Comparison of ENCODE assay signal across 8 cellular contexts in the genomic region with DNA sequence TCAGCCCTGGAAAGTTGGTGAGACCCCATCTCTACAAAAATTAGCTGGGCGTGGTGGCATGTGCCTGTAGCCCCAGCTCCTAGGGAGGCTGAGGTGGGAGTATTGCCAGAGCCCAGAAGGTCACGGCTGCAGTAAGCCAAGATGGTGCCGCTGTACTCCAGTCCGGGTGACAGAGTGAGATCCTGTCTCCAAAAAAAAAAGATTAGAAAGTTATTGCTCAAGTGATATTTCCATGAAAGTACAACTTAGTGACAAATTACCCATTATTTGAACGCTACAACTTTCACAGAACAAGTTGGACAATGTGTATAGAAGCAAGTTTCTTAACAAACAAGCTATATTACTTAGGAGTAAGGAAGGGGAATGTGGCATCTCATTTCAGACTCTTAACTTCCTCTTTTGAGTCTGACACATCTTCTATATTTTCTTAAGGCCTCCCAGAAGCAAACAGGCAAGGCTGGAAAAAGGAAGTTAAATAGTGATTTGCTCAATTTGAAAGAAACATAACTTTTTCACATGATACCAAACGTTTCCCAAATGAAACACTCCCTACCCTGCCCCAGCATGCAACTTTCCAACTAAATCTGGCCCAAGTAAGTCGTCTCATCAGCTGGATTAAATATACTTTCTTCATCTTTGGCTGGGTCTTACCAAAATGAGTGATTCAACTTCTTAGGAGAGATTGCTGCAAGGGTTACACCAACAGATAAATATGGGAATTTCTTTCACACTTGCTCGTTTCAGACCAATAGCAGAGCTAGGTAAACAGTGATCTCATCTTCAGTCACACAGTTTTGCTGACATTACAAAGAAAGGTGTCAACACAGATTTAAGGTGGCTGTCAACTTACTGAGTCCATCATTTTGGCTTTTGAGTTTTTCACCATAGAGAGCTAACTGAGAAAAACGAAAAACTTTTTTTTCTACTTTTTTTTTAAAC.
DNase-seq lines count a peak whose midpoint lies in the region; ATAC-seq lines count a peak whose summit lies in the region.

No MANE protein-coding gene starts in this region.

- H3K79me2 ChIP-seq in Karpas-422 (ENCODE audit: low read length): no peaks in the 10 kb centered on the region

- H3K27me3 ChIP-seq in Karpas-422 (ENCODE audit: low read length) (no peaks in the 10 kb centered on the region), thymus (ENCODE audit: control insufficient read depth, insufficient read depth) (no peaks in the 10 kb centered on the region)

- H2AFZ ChIP-seq in Karpas-422 (ENCODE audit: low read length): peak overlapping the region; percentile 40; the same call in 1 of the 2 replicates

- peak overlapping the region; percentile 38 for H3K4me2 ChIP-seq in Karpas-422 (ENCODE audit: low read depth, low read length, poor library complexity, severe bottlenecking)

- H3K27ac ChIP-seq in Karpas-422 (ENCODE audit: low read length) (no peak overlapping the region), angular gyrus (ENCODE audit: low read depth, low read length) (peak overlapping the region; percentile 53), thymus (ENCODE audit: low read depth) (peak overlapping the region; percentile 74)

- H3K36me3 Mint-ChIP-seq in T-helper 1 cell treated with Interleukin-12 subunit alpha and Interleukin-12 subunit beta and Interleukin-4 antibody, amounts not matched to agents 30 μg/mL and 1 μg/mL, for 36 hours (ENCODE audit: low read depth): peaks cover 4% of the 10 kb centered on the region

- H3K27me3 Mint-ChIP-seq in T-helper 1 cell treated with Interleukin-12 subunit alpha and Interleukin-12 subunit beta and Interleukin-4 antibody, amounts not matched to agents 30 μg/mL and 1 μg/mL, for 36 hours (ENCODE audit: low read depth): no peaks in the 10 kb centered on the region

- DNase-seq in T-helper 1 cell (no peak), Karpas-422 (peak; percentile 64), kidney glomerular epithelial cell (lab: John Stamatoyannopoulos, UW) (peak; percentile 97), NK-92 (lab: John Stamatoyannopoulos, UW; ENCODE audit: unreplicated experiment) (no peak)

- ATAC-seq in HG02981 (IDR thresholded peaks at IDR 0.05; ENCODE audit: unreplicated experiment): no peak

- no peak overlapping the region for H3K4me3 ChIP-seq in Karpas-422 (ENCODE audit: low read length)
- no peak overlapping the region for H3K4me3 ChIP-seq in thymus (ENCODE audit: low read length)

- H3K9ac ChIP-seq in Karpas-422 (ENCODE audit: low read length): no peak overlapping the region

- peaks cover 11% of the 10 kb centered on the region for H3K4me1 ChIP-seq in Karpas-422 (ENCODE audit: low read length)
- H3K4me1 ChIP-seq in thymus (ENCODE audit: control insufficient read depth, insufficient read depth, low read length): peaks cover 3% of the 10 kb centered on the region

- H3K4me1 Mint-ChIP-seq in T-helper 1 cell treated with Interleukin-12 subunit alpha and Interleukin-12 subunit beta and Interleukin-4 antibody, amounts not matched to agents 30 μg/mL and 1 μg/mL, for 36 hours (ENCODE audit: low read depth): peaks cover 30% of the 10 kb centered on the region

- H3K36me3 ChIP-seq in Karpas-422 (ENCODE audit: insufficient read depth, low read length) (no peaks in the 10 kb centered on the region), thymus (ENCODE audit: control insufficient read depth, insufficient read depth) (no peaks in the 10 kb centered on the region)

- H3K9me3 Mint-ChIP-seq in T-helper 1 cell treated with Interleukin-12 subunit alpha and Interleukin-12 subunit beta and Interleukin-4 antibody, amounts not matched to agents 30 μg/mL and 1 μg/mL, for 36 hours: no peaks in the 10 kb centered on the region

- WGBS in thymus: 60% methylated on average over 9 of the region's 9 CpGs

- no peaks in the 10 kb centered on the region for H3K9me3 ChIP-seq in Karpas-422 (ENCODE audit: low read length)
- H3K9me3 ChIP-seq in thymus (ENCODE audit: control insufficient read depth): no peaks in the 10 kb centered on the region

- no peaks in the 10 kb centered on the region for H4K20me1 ChIP-seq in Karpas-422 (ENCODE audit: insufficient read depth, low read depth, low read length)

- H3K9me2 ChIP-seq in Karpas-422 (replicated peaks; ENCODE audit: insufficient read depth, low read length): no peaks in the 10 kb centered on the region

- no peak overlapping the region for H3K4me3 Mint-ChIP-seq in T-helper 1 cell treated with Interleukin-12 subunit alpha and Interleukin-12 subunit beta and Interleukin-4 antibody, amounts not matched to agents 30 μg/mL and 1 μg/mL, for 36 hours

- H3K27ac Mint-ChIP-seq in T-helper 1 cell treated with Interleukin-12 subunit alpha and Interleukin-12 subunit beta and Interleukin-4 antibody, amounts not matched to agents 30 μg/mL and 1 μg/mL, for 36 hours: peak overlapping the region; percentile 90

Comparison
In these comparisons a context has a peak if more than half of its experiments do, and no peak if none do; other contexts are left out.
1. DNase-seq: peak in Karpas-422 (single experiment) and kidney glomerular epithelial cell (single experiment); none in T-helper 1 cell (0 of 5) and NK-92 (single experiment).